Comparison of ENCODE assay signal across 11 cellular contexts in the genomic region with DNA sequence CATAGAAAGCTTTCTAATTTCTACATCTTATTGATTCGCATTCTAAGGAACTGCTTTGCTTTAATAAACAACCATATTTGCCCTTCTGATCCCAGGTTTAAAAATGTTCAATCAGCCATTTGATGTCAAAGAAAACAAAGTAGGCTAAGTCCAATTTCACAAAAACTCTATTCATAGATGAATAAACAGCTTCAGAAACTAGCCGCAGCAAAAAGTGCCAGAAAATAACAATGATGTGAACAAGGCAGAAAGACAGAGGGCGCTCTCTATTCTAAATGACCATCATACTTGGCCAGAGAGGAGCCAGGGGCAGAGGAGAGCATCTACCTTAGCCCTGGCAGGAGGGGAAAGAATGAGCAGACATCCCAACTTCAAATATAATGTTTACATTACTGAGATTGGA. TPM values are rescaled to one million over a fixed set of nuclear protein-coding genes. Genes with fewer than 3 reads are reported as not detected.
DNase-seq lines count a peak whose midpoint lies in the region; ATAC-seq and TF ChIP-seq lines count a peak whose summit lies in the region.
"Had no signal": no experiment of that assay in that cellular context is flagged by ENCODE, and none has a peak within 500 bp of the region (broad histone marks: within the 10 kb centered on the region; RNA-seq: fewer than 3 reads in every experiment).

No MANE protein-coding gene starts in this region.

- peak; percentile 63 to 70 for TF ChIP-seq RAD21 in liver (IDR thresholded peaks at IDR 0.05)

- POLR2A ChIA-PET in BJ (lab: Charles Lee): no interaction called here

- H3K27me3 ChIP-seq in BJ (ENCODE audit: control insufficient read depth, insufficient read depth, low read length) (no peaks in the 10 kb centered on the region), liver (ENCODE audit: control insufficient read depth in 4 of 4, insufficient read depth in 4 of 4, low read length in 3 of 4) (no peaks in the 10 kb centered on the region)
- H3K27me3 ChIP-seq: sigmoid colon, suprapubic skin had no signal

- H3K36me3 ChIP-seq in BJ (ENCODE audit: control insufficient read depth, insufficient read depth, low read length) (no peaks in the 10 kb centered on the region), liver (ENCODE audit: control insufficient read depth in 4 of 4, insufficient read depth in 3 of 4, low read depth in 1 of 4, low read length in 3 of 4) (no peaks in the 10 kb centered on the region)
- H3K36me3 ChIP-seq: sigmoid colon, suprapubic skin had no signal

- no peak for ATAC-seq in HG03469 (IDR thresholded peaks at IDR 0.05; ENCODE audit: unreplicated experiment)
- no peak for ATAC-seq in GM21423 (IDR thresholded peaks at IDR 0.05; ENCODE audit: unreplicated experiment)

- WGBS in liver: 41% methylated on average over 3 of the region's 3 CpGs

- DNase-seq in BJ (ENCODE audit: low read depth) (no peak), cerebellar cortex (ENCODE audit: low spot score) (peak; percentile 23), GM03348 (ENCODE audit: low spot score) (no peak), EL (no peak)
- DNase-seq: DND-41 had no signal

- H3K4me3 ChIP-seq in BJ (ENCODE audit: low read depth, low read length): no peak overlapping the region
- H3K4me3 ChIP-seq in liver (ENCODE audit: low read depth in 1 of 3, low read length in 3 of 3): no peak overlapping the region
- H3K4me3 ChIP-seq: sigmoid colon, suprapubic skin had no signal

- peaks cover 4 to 22% (median 14%) of the 10 kb centered on the region in 4 donors for H3K4me1 ChIP-seq in liver (ENCODE audit: control insufficient read depth in 4 of 4, insufficient read depth in 4 of 4, low read length in 3 of 4)

- TF ChIP-seq CTCF in BJ (IDR thresholded peaks at IDR 0.05; ENCODE audit: insufficient read depth, low read depth, low read length) (peak; percentile 23; the same call in 1 of the 2 replicates), LNCAP (IDR thresholded peaks at IDR 0.05) (peak; percentile 50; the same call in 1 of the 2 replicates), liver (IDR thresholded peaks at IDR 0.05; ENCODE audit: low read depth, low read length, missing input control) (peak; percentile 45)

- CTCF ChIA-PET in BJ (lab: Yijun Ruan, JAX): interaction anchor here (0.6 to 2.3 kb wide), 4 partner anchors 10 to 294 kb away, joined by 3 to 8 read pairs (median 5); a partner anchor contains a TSS

- H3K9ac ChIP-seq in liver (ENCODE audit: low read depth in 1 of 2, low read length in 2 of 2): no peak overlapping the region

- peak overlapping the region in 1 of 2 donors; percentile 7 for H3K27ac ChIP-seq in liver (ENCODE audit: low read depth in 1 of 2, low read length in 2 of 2)
- H3K27ac ChIP-seq: suprapubic skin had no signal

- H3K9me3 ChIP-seq in liver (ENCODE audit: control insufficient read depth in 4 of 4, low read length in 3 of 4): no peaks in the 10 kb centered on the region
- H3K9me3 ChIP-seq: sigmoid colon, suprapubic skin had no signal

TF ChIP-seq in liver, 16 proteins besides CTCF, POLR2A, EP300 and RAD21:
- TF ChIP-seq NR2F2 (IDR thresholded peaks at IDR 0.05): no peak
- peak; percentile 12 to 19 for TF ChIP-seq HNF4A (conservative IDR thresholded peaks at IDR 0.05)
- TF ChIP-seq YY1 (IDR thresholded peaks at IDR 0.05): no peak
- TF ChIP-seq FOXA2 (IDR thresholded peaks at IDR 0.05): no peak
- TF ChIP-seq, protein P1, sequence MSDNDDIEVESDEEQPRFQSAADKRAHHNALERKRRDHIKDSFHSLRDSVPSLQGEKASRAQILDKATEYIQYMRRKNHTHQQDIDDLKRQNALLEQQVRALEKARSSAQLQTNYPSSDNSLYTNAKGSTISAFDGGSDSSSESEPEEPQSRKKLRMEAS (IDR thresholded peaks at IDR 0.05): no peak
- TF ChIP-seq, protein P2, sequence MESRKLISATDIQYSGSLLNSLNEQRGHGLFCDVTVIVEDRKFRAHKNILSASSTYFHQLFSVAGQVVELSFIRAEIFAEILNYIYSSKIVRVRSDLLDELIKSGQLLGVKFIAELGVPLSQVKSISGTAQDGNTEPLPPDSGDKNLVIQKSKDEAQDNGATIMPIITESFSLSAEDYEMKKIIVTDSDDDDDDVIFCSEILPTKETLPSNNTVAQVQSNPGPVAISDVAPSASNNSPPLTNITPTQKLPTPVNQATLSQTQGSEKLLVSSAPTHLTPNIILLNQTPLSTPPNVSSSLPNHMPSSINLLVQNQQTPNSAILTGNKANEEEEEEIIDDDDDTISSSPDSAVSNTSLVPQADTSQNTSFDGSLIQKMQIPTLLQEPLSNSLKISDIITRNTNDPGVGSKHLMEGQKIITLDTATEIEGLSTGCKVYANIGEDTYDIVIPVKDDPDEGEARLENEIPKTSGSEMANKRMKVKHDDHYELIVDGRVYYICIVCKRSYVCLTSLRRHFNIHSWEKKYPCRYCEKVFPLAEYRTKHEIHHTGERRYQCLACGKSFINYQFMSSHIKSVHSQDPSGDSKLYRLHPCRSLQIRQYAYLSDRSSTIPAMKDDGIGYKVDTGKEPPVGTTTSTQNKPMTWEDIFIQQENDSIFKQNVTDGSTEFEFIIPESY (IDR thresholded peaks at IDR 0.05): no peak
TF ChIP-seq in liver: peak in this region for 1.

RNA-seq across cellular contexts. Expression of a gene that starts 9.7 kb away (rescaled TPM):
- polyA plus RNA-seq in BJ (2011; rRNA removed) (5.2 and 5.6 TPM in 2 replicates), liver (10 to 100 TPM; 12.3 to 17.7 TPM)
- polyA minus RNA-seq in BJ (2011; rRNA and poly(A)+ RNA removed): 5.7 and 8.0 TPM in 2 replicates
- 10 to 100 TPM in 1 of 2 donors, 1 to 10 TPM in 1; 6.4 to 22.7 TPM for total RNA-seq in liver
